ENCODE assay signal across 5 cellular contexts in genomic region chr16:4951583-4951982, GRCh38. TPM values are rescaled to one million over a fixed set of nuclear protein-coding genes. Genes with fewer than 3 reads are reported as not detected.
"Had no signal": no experiment of that assay in that cellular context is flagged by ENCODE, and none has a peak within 500 bp of the region (broad histone marks: within the 10 kb centered on the region; RNA-seq: fewer than 3 reads in every experiment).

No MANE protein-coding gene starts in this region.

RNA-seq across cellular contexts. Expression of gene SEC14L5, which starts 6.5 kb away (rescaled TPM):
- total RNA-seq: natural killer cell treated with Interleukin-12 subunit alpha and Interleukin-12 subunit beta and Interleukin-15 and Interleukin-18, amount 100 ng/mL, for 72 hours; osteocyte; pulmonary artery endothelial cell; smooth muscle cell had no signal
- polyA plus RNA-seq: smooth muscle cell had no signal

RNA-seq across cellular contexts. Expression of gene PPL, which starts 14.6 kb away (rescaled TPM):
- total RNA-seq: natural killer cell; natural killer cell treated with Interleukin-12 subunit alpha and Interleukin-12 subunit beta and Interleukin-15 and Interleukin-18, amount 100 ng/mL, for 72 hours had no signal
